Comparison of ENCODE assay signal across 1 cellular context in genomic region chr3:49937081-49937480, GRCh38.
TF ChIP-seq lines count a peak whose summit lies in the region.

No MANE protein-coding gene starts in this region.

TF ChIP-seq in WTC11, 78 proteins besides CTCF, POLR2A, EP300 and RAD21:
- TF ChIP-seq FOXP4 (CRISPR knock-in tag; IDR thresholded peaks at IDR 0.05) (no peak), ZNF121 (CRISPR knock-in tag; IDR thresholded peaks at IDR 0.05) (no peak), CBFB (CRISPR knock-in tag; IDR thresholded peaks at IDR 0.05; ENCODE audit: low read depth) (no peak), ATF6 (CRISPR knock-in tag; IDR thresholded peaks at IDR 0.05) (no peak), CREB1 (CRISPR knock-in tag; IDR thresholded peaks at IDR 0.05) (no peak), SMAD4 (CRISPR knock-in tag; IDR thresholded peaks at IDR 0.05) (no peak), ZNF396 (CRISPR knock-in tag; IDR thresholded peaks at IDR 0.05; ENCODE audit: borderline replicate concordance) (no peak)
